Comparison of ENCODE assay signal across 13 cellular contexts in the genomic region with DNA sequence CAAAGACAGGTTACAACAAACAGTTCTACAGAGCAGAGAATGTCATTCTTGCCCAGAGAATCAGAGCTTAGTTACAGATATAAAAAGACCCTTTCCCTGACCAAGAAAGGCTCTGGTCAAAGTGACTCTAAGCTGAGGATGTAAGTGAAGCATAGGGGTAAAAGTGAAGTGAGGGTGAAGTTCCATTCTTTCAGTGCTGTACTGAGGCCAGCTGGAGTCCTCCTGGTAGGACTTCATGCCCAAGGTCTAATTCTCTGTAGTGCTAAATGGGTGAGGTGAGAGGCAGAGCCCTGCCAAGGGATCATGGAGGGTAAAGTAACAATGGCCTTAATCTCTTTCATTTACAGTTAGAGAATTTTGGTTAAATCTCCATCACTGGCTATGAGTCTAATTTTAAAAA.
"Had no signal": no experiment of that assay in that cellular context is flagged by ENCODE, and none has a peak within 500 bp of the region (broad histone marks: within the 10 kb centered on the region; RNA-seq: fewer than 3 reads in every experiment).

No MANE protein-coding gene starts in this region.

- H3K4me3 Mint-ChIP-seq: activated naive CD4-positive, alpha-beta T cell treated with anti-CD3 and anti-CD28 coated beads for 36 hours; naive thymus-derived CD4-positive, alpha-beta T cell; stimulated activated effector memory CD8-positive, alpha-beta T cell treated with anti-CD3 and anti-CD28 coated beads, Interleukin-12 subunit alpha, Interleukin-12 subunit beta, amount 100 ng/mL, for 72 hours had no signal

- H3K4me3 ChIP-seq: left ventricle myocardium inferior, mucosa of descending colon, pancreas, tibial nerve had no signal

- H3K9me3 Mint-ChIP-seq: activated naive CD4-positive, alpha-beta T cell treated with anti-CD3 and anti-CD28 coated beads for 36 hours; activated T-helper 2 cell treated with anti-CD3 and anti-CD28 coated beads, Interferon-gamma antibody, Interleukin-2, Interleukin-4, amounts not matched to agents 10 μg/mL and 5 μg/mL and 100 μg/mL, durations not matched to agents 14 hours and 24 hours and 36 hours; naive thymus-derived CD4-positive, alpha-beta T cell; stimulated activated effector memory CD8-positive, alpha-beta T cell treated with anti-CD3 and anti-CD28 coated beads, Interleukin-12 subunit alpha, Interleukin-12 subunit beta, amount 100 ng/mL, for 72 hours had no signal

- DNase-seq: activated CD4-positive, CD25-positive, alpha-beta regulatory T cell treated with anti-CD3 and anti-CD28 coated beads, Interleukin-2, amount 50 U/mL, for 72 hours; activated naive CD4-positive, alpha-beta T cell treated with anti-CD3 and anti-CD28 coated beads for 36 hours; activated T-cell treated with anti-CD3 and anti-CD28 coated beads for 4 hours; hippocampal formation; left ventricle myocardium inferior; mucosa of descending colon; naive thymus-derived CD4-positive, alpha-beta T cell; pancreas; T1000 had no signal

- H3K27ac Mint-ChIP-seq: activated naive CD4-positive, alpha-beta T cell treated with anti-CD3 and anti-CD28 coated beads for 36 hours; activated T-helper 2 cell treated with anti-CD3 and anti-CD28 coated beads, Interferon-gamma antibody, Interleukin-2, Interleukin-4, amounts not matched to agents 10 μg/mL and 5 μg/mL and 100 μg/mL, durations not matched to agents 14 hours and 24 hours and 36 hours; stimulated activated effector memory CD8-positive, alpha-beta T cell treated with anti-CD3 and anti-CD28 coated beads, Interleukin-12 subunit alpha, Interleukin-12 subunit beta, amount 100 ng/mL, for 72 hours had no signal

- H3K9me3 ChIP-seq: left ventricle myocardium inferior, mucosa of descending colon, pancreas, tibial nerve had no signal

- H3K27me3 Mint-ChIP-seq: naive thymus-derived CD4-positive, alpha-beta T cell had no signal

- H3K27ac ChIP-seq: left ventricle myocardium inferior, pancreas, tibial nerve had no signal

- H3K27me3 ChIP-seq: pancreas, tibial nerve had no signal

- ATAC-seq: esophagus mucosa; mucosa of descending colon; naive thymus-derived CD4-positive, alpha-beta T cell; pancreas; stimulated activated effector memory CD8-positive, alpha-beta T cell treated with anti-CD3 and anti-CD28 coated beads, Interleukin-12 subunit alpha, Interleukin-12 subunit beta, amount 100 ng/mL, for 72 hours had no signal
